22 cellular contexts compared by ENCODE assay signal in the genomic region with DNA sequence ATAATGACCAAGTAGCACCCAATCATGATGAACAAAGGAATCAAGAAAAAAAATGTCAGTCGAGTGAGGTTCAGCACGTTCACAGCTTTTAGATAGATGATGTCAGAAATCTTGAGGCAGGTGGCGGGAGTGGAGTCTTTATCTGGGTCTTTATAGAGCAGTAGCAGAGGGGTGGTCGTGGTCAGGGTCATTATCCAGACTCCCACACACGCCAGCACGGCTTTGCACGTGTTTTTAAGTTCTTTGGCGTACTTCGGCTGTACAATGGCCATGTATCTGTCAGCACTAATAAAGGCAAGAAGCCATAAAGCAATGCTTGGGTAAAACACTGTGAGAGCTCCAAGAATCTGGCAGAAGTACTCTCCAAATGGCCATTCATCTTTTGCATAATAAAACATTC. TPM values are rescaled to one million over a fixed set of nuclear protein-coding genes. Genes with fewer than 3 reads are reported as not detected.
DNase-seq lines count a peak whose midpoint lies in the region; ATAC-seq, FAIRE-seq and TF ChIP-seq lines count a peak whose summit lies in the region.
"Had no signal": no experiment of that assay in that cellular context is flagged by ENCODE, and none has a peak within 500 bp of the region (broad histone marks: within the 10 kb centered on the region; RNA-seq: fewer than 3 reads in every experiment).

No MANE protein-coding gene starts in this region.

- H3K4me1 ChIP-seq in Peyer's patch (peaks cover 0 to 5% (median 2%) of the 10 kb centered on the region in 4 donors), left lung (peaks cover 0 to 23% of the 10 kb centered on the region in 2 donors)

- H3K27me3 Mint-ChIP-seq in activated CD4-positive, alpha-beta T cell treated with anti-CD3 and anti-CD28 coated beads for 36 hours, result no peaks in the 10 kb centered on the region
- H3K27me3 Mint-ChIP-seq in activated CD8-positive, alpha-beta T cell treated with anti-CD3 and anti-CD28 coated beads, Interleukin-2, amount 10 ng/mL, durations not matched to agents 7 days and 5 days (ENCODE audit: low read depth), result no peaks in the 10 kb centered on the region
- H3K27me3 Mint-ChIP-seq in naive thymus-derived CD8-positive, alpha-beta T cell, result no peaks in the 10 kb centered on the region

- H3K36me3 ChIP-seq in Peyer's patch (peaks cover 0 to 12% (median 0%) of the 10 kb centered on the region in 3 donors), left lung (peaks cover 0 to 13% of the 10 kb centered on the region in 2 donors)
- H3K36me3 ChIP-seq: MG63 had no signal

- no peak for DNase-seq in activated CD4-positive, alpha-beta T cell treated with anti-CD3 and anti-CD28 coated beads for 36 hours
- no peak for DNase-seq in activated CD4-positive, alpha-beta T cell treated with anti-CD3 and anti-CD28 coated beads for 1 hour
- DNase-seq in GM12891 (ENCODE audit: insufficient read length, low spot score) (no peak), Peyer's patch (no peak), left lung (no peak), CD1c-positive myeloid dendritic cell (ENCODE audit: extremely low spot score) (no peak)
- no peak for DNase-seq in activated CD8-positive, alpha-beta T cell treated with anti-CD3 and anti-CD28 coated beads, Interleukin-2, amount 10 ng/mL, durations not matched to agents 7 days and 5 days
- DNase-seq in naive thymus-derived CD8-positive, alpha-beta T cell, result no peak
- DNase-seq: activated CD4-positive, CD25-positive, alpha-beta regulatory T cell treated with anti-CD3 and anti-CD28 coated beads, Interleukin-2, amount 50 U/mL, for 72 hours; IMR-90; left colon; MG63; NCI-H1694 treated with DMSO at 0.1 percent for 48 hours; NCI-H748 treated with DMSO at 0.1 percent for 48 hours; stimulated activated CD4-positive, alpha-beta T cell treated with anti-CD3 and anti-CD28 coated beads, Interleukin-4, amount 100 ng/mL, for 1 hour had no signal

- H3K4me3 ChIP-seq in Peyer's patch (no peak overlapping the region), left lung (no peak overlapping the region)
- H3K4me3 ChIP-seq: cardiac muscle cell, esophagus muscularis mucosa, MG63, SJSA1, smooth muscle cell had no signal

- H3K4me1 Mint-ChIP-seq in activated CD4-positive, alpha-beta T cell treated with anti-CD3 and anti-CD28 coated beads for 36 hours, result peaks cover 72% of the 10 kb centered on the region
- H3K4me1 Mint-ChIP-seq in activated CD8-positive, alpha-beta T cell treated with anti-CD3 and anti-CD28 coated beads, Interleukin-2, amount 10 ng/mL, durations not matched to agents 7 days and 5 days (ENCODE audit: low read depth), result peaks cover 64% of the 10 kb centered on the region
- H3K4me1 Mint-ChIP-seq in naive thymus-derived CD8-positive, alpha-beta T cell, result peaks cover 36 to 80% (median 66%) of the 10 kb centered on the region in 4 donors
- H3K4me1 Mint-ChIP-seq: mesothelial cell of epicardium had no signal

- POLR2A ChIA-PET in activated CD4-positive, alpha-beta T cell treated with anti-CD3 and anti-CD28 coated beads for 36 hours (lab: Charles Lee), result interaction anchor here (0.8 kb wide), 1 partner anchor 17 kb away, joined by 4 read pairs; no protein-coding TSS in a partner anchor
- POLR2A ChIA-PET in activated CD8-positive, alpha-beta T cell treated with anti-CD3 and anti-CD28 coated beads, Interleukin-2, amount 10 ng/mL, durations not matched to agents 7 days and 5 days (lab: Charles Lee), result interaction anchor here (0.7 to 4.3 kb wide), 4 partner anchors 22 to 55 kb away, joined by 3 to 84 read pairs (median 6); a partner anchor contains a TSS
- POLR2A ChIA-PET in naive thymus-derived CD8-positive, alpha-beta T cell (lab: Charles Lee), result interaction anchor here (0.6 to 7.9 kb wide), 9 partner anchors 8 to 52 kb away, joined by 3 to 231 read pairs (median 3); a partner anchor contains a TSS

- no peaks in the 10 kb centered on the region for H3K27me3 ChIP-seq in Peyer's patch
- H3K27me3 ChIP-seq in left lung, result no peaks in the 10 kb centered on the region
- H3K27me3 ChIP-seq: cardiac muscle cell, esophagus muscularis mucosa, MG63, SJSA1 had no signal

- peak; percentile 54 for FAIRE-seq in GM12891 (lab: Jason Lieb, UNC)
- FAIRE-seq: A204.1 had no signal

- H3K27ac ChIP-seq in Peyer's patch (peak overlapping the region in 1 of 4 donors; percentile 78), left lung (no peak overlapping the region)
- H3K27ac ChIP-seq: C4-2B, cardiac muscle cell, esophagus muscularis mucosa, SJSA1 had no signal

- intact Hi-C loops in activated CD4-positive, alpha-beta T cell treated with anti-CD3 and anti-CD28 coated beads for 36 hours (cut with DNase I, micrococcal nuclease), result loop anchor here in 1 of 2 experiments (2.0 kb wide), 1 partner anchor 16 kb away; no protein-coding TSS in a partner anchor
- intact Hi-C loops in left lung (cut with DNase I), result no loop called here

- peak overlapping the region; percentile 80 for H3K27ac Mint-ChIP-seq in activated CD4-positive, alpha-beta T cell treated with anti-CD3 and anti-CD28 coated beads for 36 hours
- H3K27ac Mint-ChIP-seq in activated CD8-positive, alpha-beta T cell treated with anti-CD3 and anti-CD28 coated beads, Interleukin-2, amount 10 ng/mL, durations not matched to agents 7 days and 5 days, result peak overlapping the region; percentile 43
- peak overlapping the region; percentile 36 to 99 (median 86) for H3K27ac Mint-ChIP-seq in naive thymus-derived CD8-positive, alpha-beta T cell
- H3K27ac Mint-ChIP-seq: mesothelial cell of epicardium had no signal

- no peaks in the 10 kb centered on the region for H3K9me3 Mint-ChIP-seq in activated CD4-positive, alpha-beta T cell treated with anti-CD3 and anti-CD28 coated beads for 36 hours (ENCODE audit: low read depth)
- no peaks in the 10 kb centered on the region for H3K9me3 Mint-ChIP-seq in activated CD8-positive, alpha-beta T cell treated with anti-CD3 and anti-CD28 coated beads, Interleukin-2, amount 10 ng/mL, durations not matched to agents 7 days and 5 days (ENCODE audit: insufficient read depth)
- H3K9me3 Mint-ChIP-seq in naive thymus-derived CD8-positive, alpha-beta T cell, result no peaks in the 10 kb centered on the region
- H3K9me3 Mint-ChIP-seq: mesothelial cell of epicardium had no signal

- no peak overlapping the region for H3K4me3 Mint-ChIP-seq in activated CD4-positive, alpha-beta T cell treated with anti-CD3 and anti-CD28 coated beads for 36 hours
- H3K4me3 Mint-ChIP-seq in activated CD8-positive, alpha-beta T cell treated with anti-CD3 and anti-CD28 coated beads, Interleukin-2, amount 10 ng/mL, durations not matched to agents 7 days and 5 days, result peak overlapping the region; percentile 76
- H3K4me3 Mint-ChIP-seq in naive thymus-derived CD8-positive, alpha-beta T cell, result peak overlapping the region; percentile 80 to 96 (median 86)
- H3K4me3 Mint-ChIP-seq: mesothelial cell of epicardium had no signal

- TF ChIP-seq CTCF in Peyer's patch (IDR thresholded peaks at IDR 0.05) (no peak), left lung (IDR thresholded peaks at IDR 0.05) (no peak)

- peaks cover 57% of the 10 kb centered on the region for H3K36me3 Mint-ChIP-seq in activated CD4-positive, alpha-beta T cell treated with anti-CD3 and anti-CD28 coated beads for 36 hours (ENCODE audit: low read depth)
- H3K36me3 Mint-ChIP-seq in activated CD8-positive, alpha-beta T cell treated with anti-CD3 and anti-CD28 coated beads, Interleukin-2, amount 10 ng/mL, durations not matched to agents 7 days and 5 days (ENCODE audit: low read depth), result peaks cover 54% of the 10 kb centered on the region
- H3K36me3 Mint-ChIP-seq in naive thymus-derived CD8-positive, alpha-beta T cell, result peaks cover 25 to 44% (median 29%) of the 10 kb centered on the region in 3 donors

- CTCF ChIA-PET in activated CD4-positive, alpha-beta T cell treated with anti-CD3 and anti-CD28 coated beads for 36 hours (lab: Charles Lee), result interaction anchor here (0.9 to 4.9 kb wide), 12 partner anchors 9 to 179 kb away, joined by 3 to 22 read pairs (median 6); no protein-coding TSS in a partner anchor
- CTCF ChIA-PET in activated CD8-positive, alpha-beta T cell treated with anti-CD3 and anti-CD28 coated beads, Interleukin-2, amount 10 ng/mL, durations not matched to agents 7 days and 5 days (lab: Charles Lee), result interaction anchor here (1.1 to 7.9 kb wide), 8 partner anchors 13 to 226 kb away, joined by 3 to 131 read pairs (median 4); a partner anchor contains a TSS

- ATAC-seq in activated CD4-positive, alpha-beta T cell treated with anti-CD3 and anti-CD28 coated beads for 36 hours, result no peak
- ATAC-seq in activated CD8-positive, alpha-beta T cell treated with anti-CD3 and anti-CD28 coated beads, Interleukin-2, amount 10 ng/mL, durations not matched to agents 7 days and 5 days, result no peak
- no peak for ATAC-seq in naive thymus-derived CD8-positive, alpha-beta T cell
- ATAC-seq in left lung, result no peak
- ATAC-seq: left colon had no signal

- no peak for TF ChIP-seq POLR2A in GM12891 (IDR thresholded peaks at IDR 0.05; ENCODE audit: low read depth, low read length)
- TF ChIP-seq POLR2A in Peyer's patch (IDR thresholded peaks at IDR 0.05), result no peak

- no peaks in the 10 kb centered on the region for H3K9me3 ChIP-seq in Peyer's patch
- no peaks in the 10 kb centered on the region for H3K9me3 ChIP-seq in left lung
- H3K9me3 ChIP-seq: esophagus muscularis mucosa, MG63, SJSA1 had no signal

RNA-seq across cellular contexts. Expression of a gene that starts 2.9 kb away (rescaled TPM):
- 1 to 10 TPM; 6.0 to 9.5 TPM for total RNA-seq in activated CD4-positive, alpha-beta T cell treated with anti-CD3 and anti-CD28 coated beads for 36 hours
- 2.3 TPM for polyA plus RNA-seq in GM12891 (2012; ENCODE audit: low read depth, missing spikeins)
- 10 to 100 TPM; 16.2 to 16.6 TPM for total RNA-seq in activated CD8-positive, alpha-beta T cell treated with anti-CD3 and anti-CD28 coated beads, Interleukin-2, amount 10 ng/mL, durations not matched to agents 7 days and 5 days
- total RNA-seq in naive thymus-derived CD8-positive, alpha-beta T cell, result 10 to 100 TPM; 31.1 to 31.3 TPM
- 10 to 100 TPM; 22.2 to 37.0 (median 26.1) TPM for polyA plus RNA-seq in naive thymus-derived CD8-positive, alpha-beta T cell
- total RNA-seq in Peyer's patch (1 to 10 TPM in 1 of 4 donors, under 1 TPM in 1, not detected in 2; 0.53 to 4.1 TPM), left lung (under 1 TPM; 0.17 to 0.55 TPM)
- total RNA-seq: cardiac muscle cell, esophagus muscularis mucosa, IMR-90, mesothelial cell of epicardium, SJSA1, smooth muscle cell had no signal
- polyA plus RNA-seq: IMR-90, smooth muscle cell had no signal

RNA-seq across cellular contexts. Expression of a gene that starts 52.0 kb away (rescaled TPM):
- total RNA-seq in activated CD4-positive, alpha-beta T cell treated with anti-CD3 and anti-CD28 coated beads for 36 hours, result 10 to 100 TPM; 50.3 to 51.9 TPM
- polyA plus RNA-seq in GM12891 (2012; ENCODE audit: low read depth, missing spikeins), result 61.8 TPM
- total RNA-seq in activated CD8-positive, alpha-beta T cell treated with anti-CD3 and anti-CD28 coated beads, Interleukin-2, amount 10 ng/mL, durations not matched to agents 7 days and 5 days, result 1 to 10 TPM; 5.0 to 5.2 TPM
- 10 to 100 TPM in 1 of 2 experiments, 1 to 10 TPM in 1; 8.4 to 10.4 TPM for total RNA-seq in naive thymus-derived CD8-positive, alpha-beta T cell
- 10 to 100 TPM in 2 of 3 donors, 1 to 10 TPM in 1; 9.2 to 35.5 (median 13.1) TPM for polyA plus RNA-seq in naive thymus-derived CD8-positive, alpha-beta T cell
- total RNA-seq in Peyer's patch, result 10 to 100 TPM in 1 of 4 donors, 1 to 10 TPM in 3; 1.1 to 24.8 (median 3.9) TPM
- 10 to 100 TPM in 1 of 2 donors, 1 to 10 TPM in 1; 7.4 to 10.9 TPM for total RNA-seq in left lung

RNA-seq across cellular contexts. Expression of a gene that starts 54.6 kb away (rescaled TPM):
- 10 to 100 TPM; 48.4 to 56.3 TPM for total RNA-seq in activated CD4-positive, alpha-beta T cell treated with anti-CD3 and anti-CD28 coated beads for 36 hours
- 20.5 TPM for polyA plus RNA-seq in GM12891 (2012; ENCODE audit: low read depth, missing spikeins)
- total RNA-seq in activated CD8-positive, alpha-beta T cell treated with anti-CD3 and anti-CD28 coated beads, Interleukin-2, amount 10 ng/mL, durations not matched to agents 7 days and 5 days, result 10 to 100 TPM; 67.4 to 71.2 TPM
- total RNA-seq in naive thymus-derived CD8-positive, alpha-beta T cell, result 100 to 1,000 TPM; 105 to 108 TPM
- polyA plus RNA-seq in naive thymus-derived CD8-positive, alpha-beta T cell, result 100 to 1,000 TPM; 160 to 178 (median 173) TPM
- total RNA-seq in Peyer's patch (10 to 100 TPM; 38.8 to 67.8 (median 63.4) TPM), left lung (10 to 100 TPM; 56.1 to 57.4 TPM)
